Comparison of ENCODE assay signal across 22 cellular contexts in genomic region chr7:8827329-8827728, GRCh38.
A peak's percentile ranks its signal among the peaks of the same experiment; 100 is the strongest.
DNase-seq lines count a peak whose midpoint lies in the region; ATAC-seq, FAIRE-seq and TF ChIP-seq lines count a peak whose summit lies in the region.
"Had no signal": no experiment of that assay in that cellular context is flagged by ENCODE, and none has a peak within 500 bp of the region (broad histone marks: within the 10 kb centered on the region; RNA-seq: fewer than 3 reads in every experiment).

No MANE protein-coding gene starts in this region.

- in situ Hi-C loops in K562 (cut with MboI): loop anchor here (5.0 kb wide), 1 partner anchor 45 kb away; no protein-coding TSS in a partner anchor

- no peaks in the 10 kb centered on the region for H3K36me3 ChIP-seq in K562 (ENCODE audit: control insufficient read depth, insufficient read depth, low read length)
- H3K36me3 ChIP-seq in smooth muscle cell (ENCODE audit: low read depth): no peaks in the 10 kb centered on the region
- no peaks in the 10 kb centered on the region for H3K36me3 ChIP-seq in left ventricle myocardium inferior
- H3K36me3 ChIP-seq: BLaER1 treated with 17β-estradiol and CSF1 and Interleukin-3, amounts not matched to agents 10 nM and 100 nM had no signal

- TF ChIP-seq CTCF in K562 (IDR thresholded peaks at IDR 0.05 in 2 of 3, conservative IDR thresholded peaks at IDR 0.05 in 1 of 3; ENCODE audit: insufficient read depth in 2 of 3, low read depth in 1 of 3, low read length in 3 of 3) (no peak), smooth muscle cell (IDR thresholded peaks at IDR 0.05; ENCODE audit: borderline replicate concordance, insufficient read depth, poor library complexity, severe bottlenecking) (no peak), left ventricle myocardium inferior (IDR thresholded peaks at IDR 0.05; ENCODE audit: borderline replicate concordance) (no peak)

- FAIRE-seq in H54 (lab: Jason Lieb, UNC): peak; percentile 74
- FAIRE-seq in K562 (lab: Jason Lieb, UNC): peak; percentile 6
- FAIRE-seq: A549, D721Med, G401.6, GM12891, GM19239 had no signal

- H2AFZ ChIP-seq in K562 (ENCODE audit: low read depth, low read length) (peak overlapping the region; percentile 37), smooth muscle cell (ENCODE audit: low read depth) (peak overlapping the region; percentile 78)

- H3F3A ChIP-seq in smooth muscle cell (ENCODE audit: low read depth): peaks cover 4% of the 10 kb centered on the region

- H4K20me1 ChIP-seq in K562 (replicated peaks; ENCODE audit: control insufficient read depth, insufficient read depth, low read length): no peaks in the 10 kb centered on the region
- no peaks in the 10 kb centered on the region for H4K20me1 ChIP-seq in smooth muscle cell (ENCODE audit: low read depth)
- H4K20me1 ChIP-seq: BLaER1 treated with 17β-estradiol and CSF1 and Interleukin-3, amounts not matched to agents 10 nM and 100 nM had no signal

- CTCF ChIA-PET in K562 (lab: Yijun Ruan, JAX; ENCODE audit: low intra/inter-chr PET ratio): no interaction called here

- POLR2A ChIA-PET in K562 (lab: Yijun Ruan, JAX): interaction anchor here (1.0 to 1.8 kb wide), 3 partner anchors 41 to 44 kb away, joined by 5 to 8 read pairs (median 5); no protein-coding TSS in a partner anchor

- H3K4me3 ChIP-seq in K562 (no peak overlapping the region), smooth muscle cell (no peak overlapping the region), left ventricle myocardium inferior (no peak overlapping the region)
- H3K4me3 ChIP-seq: A549; BLaER1 treated with 17β-estradiol and CSF1 and Interleukin-3, amounts not matched to agents 10 nM and 100 nM had no signal

- H3K9ac ChIP-seq in K562 (ENCODE audit: insufficient read depth in 1 of 2, low read depth in 2 of 2, low read length in 2 of 2): peak overlapping the region in 1 of 2 experiments; percentile 4; a peak in 1 of 4 replicates
- no peak overlapping the region for H3K9ac ChIP-seq in smooth muscle cell (ENCODE audit: low read depth)
- H3K9ac ChIP-seq: BLaER1 treated with 17β-estradiol and CSF1 and Interleukin-3, amounts not matched to agents 10 nM and 100 nM had no signal

- H3K4me1 ChIP-seq in K562 (replicated peaks in 1 of 2; ENCODE audit: control insufficient read depth in 2 of 2, insufficient read depth in 2 of 2, low read length in 2 of 2): no peaks in the 10 kb centered on the region; a peak in 1 of 5 replicates
- H3K4me1 ChIP-seq in smooth muscle cell (ENCODE audit: low read depth): no peaks in the 10 kb centered on the region
- H3K4me1 ChIP-seq in left ventricle myocardium inferior: no peaks in the 10 kb centered on the region
- H3K4me1 ChIP-seq: A549; BLaER1 treated with 17β-estradiol and CSF1 and Interleukin-3, amounts not matched to agents 10 nM and 100 nM; Caco-2 had no signal

- no TSS peak for BruUV-seq in K562 (replicated peaks; lab: Mats Ljungman, UMichigan)

- no peaks in the 10 kb centered on the region for H3K79me2 ChIP-seq in K562 (ENCODE audit: control insufficient read depth, insufficient read depth, low read length)
- H3K79me2 ChIP-seq in smooth muscle cell (ENCODE audit: low read depth): no peaks in the 10 kb centered on the region

- no peaks in the 10 kb centered on the region for H3K27me3 ChIP-seq in K562 (ENCODE audit: control insufficient read depth in 2 of 2, insufficient read depth in 2 of 2, low read length in 2 of 2)
- H3K27me3 ChIP-seq in smooth muscle cell (ENCODE audit: low read depth): no peaks in the 10 kb centered on the region
- H3K27me3 ChIP-seq in left ventricle myocardium inferior (ENCODE audit: low read depth): no peaks in the 10 kb centered on the region
- H3K27me3 ChIP-seq: BLaER1 treated with 17β-estradiol and CSF1 and Interleukin-3, amounts not matched to agents 10 nM and 100 nM had no signal

- TF ChIP-seq POLR2A in H54 (IDR thresholded peaks at IDR 0.05; ENCODE audit: low read depth, low read length) (no peak), K562 (conservative IDR thresholded peaks at IDR 0.05) (no peak)

- peak overlapping the region; percentile 53; the same call in 2 of the 3 replicates for H3K27ac ChIP-seq in K562 (ENCODE audit: extremely low read depth, low read depth, low read length)
- H3K27ac ChIP-seq in smooth muscle cell (ENCODE audit: low read depth): no peak overlapping the region
- H3K27ac ChIP-seq in left ventricle myocardium inferior (replicated peaks): no peak overlapping the region
- H3K27ac ChIP-seq: 22Rv1; A549; BLaER1 treated with 17β-estradiol and CSF1 and Interleukin-3, amounts not matched to agents 10 nM and 100 nM; C4-2B had no signal

- DNase-seq in H54 (ENCODE audit: insufficient read length, low spot score) (no peak), OCI-M2 (lab: John Stamatoyannopoulos, UW; ENCODE audit: unreplicated experiment) (peak; percentile 19), K562 (ENCODE audit: extremely low read depth in 1 of 4, low spot score in 3 of 4) (peak in 2 of 4 experiments; percentile 5 to 35), smooth muscle cell (lab: John Stamatoyannopoulos, UW; ENCODE audit: unreplicated experiment) (no peak), activated gamma-delta T cell (lab: John Stamatoyannopoulos, UW) (no peak), NOMO-1 treated with DMSO at 0.1 percent for 48 hours (lab: John Stamatoyannopoulos, UW; ENCODE audit: unreplicated experiment) (no peak), left ventricle myocardium inferior (no peak)
- DNase-seq: AML-193; Caco-2; Calu3; CD4-positive, alpha-beta T cell; CD8-positive, alpha-beta T cell; DMS79 treated with DMSO at 0.1 percent for 48 hours; GF-D8 had no signal

- 0% methylated on average over 1 of the region's 1 CpG for WGBS in K562 (ENCODE audit: insufficient coverage, low coverage, missing lambda C conversion rate)
- 26% methylated on average over 1 of the region's 1 CpG for WGBS in smooth muscle cell (ENCODE audit: low lambda C conversion rate)

- no peaks in the 10 kb centered on the region for H3K9me1 ChIP-seq in K562 (ENCODE audit: control insufficient read depth, insufficient read depth, low read length)

- intact Hi-C loops in K562 (cut with micrococcal nuclease) (loop anchor here (1.0 kb wide), 1 partner anchor 41 kb away; no protein-coding TSS in a partner anchor), left ventricle myocardium inferior (cut with micrococcal nuclease) (no loop called here)

- peak; percentile 81 for ATAC-seq in K562
- ATAC-seq: A549; CD8-positive, alpha-beta T cell had no signal

- no peak for TF ChIP-seq RAD21 in K562 (CRISPR knock-in tag; conservative IDR thresholded peaks at IDR 0.05 in 1 of 2, IDR thresholded peaks at IDR 0.05 in 1 of 2)

- H3K9me3 ChIP-seq in K562 (replicated peaks; ENCODE audit: control insufficient read depth, insufficient read depth, low read depth, low read length) (no peaks in the 10 kb centered on the region), smooth muscle cell (replicated peaks; ENCODE audit: low read depth) (no peaks in the 10 kb centered on the region), left ventricle myocardium inferior (replicated peaks) (no peaks in the 10 kb centered on the region)
- H3K9me3 ChIP-seq: A549; BLaER1 treated with 17β-estradiol and CSF1 and Interleukin-3, amounts not matched to agents 10 nM and 100 nM; Caco-2 had no signal

- TF ChIP-seq EP300 in K562 (IDR thresholded peaks at IDR 0.05; ENCODE audit: low read length): no peak; the same call in 1 of the 2 replicates

- H3K4me2 ChIP-seq in K562 (ENCODE audit: insufficient read depth, low read length) (no peak overlapping the region), smooth muscle cell (no peak overlapping the region)
- H3K4me2 ChIP-seq: A549; BLaER1 treated with 17β-estradiol and CSF1 and Interleukin-3, amounts not matched to agents 10 nM and 100 nM had no signal

TF ChIP-seq in K562, 482 proteins besides CTCF, POLR2A, EP300 and RAD21 (continues in another document):
- peak; percentile 32 to 43; a peak in 1 of 4 replicates for TF ChIP-seq TRIM24 (IDR thresholded peaks at IDR 0.05)
- TF ChIP-seq TEAD4 (IDR thresholded peaks at IDR 0.05; ENCODE audit: low read length): peak; percentile 35; the same call in 1 of the 2 replicates
- no peak for TF ChIP-seq TEAD4 (CRISPR knock-in tag; IDR thresholded peaks at IDR 0.05; ENCODE audit: borderline replicate concordance)
- TF ChIP-seq ETV1 (tag; conservative IDR thresholded peaks at IDR 0.05; ENCODE audit: low read depth): peak; percentile 34; the same call in 1 of the 2 replicates
- TF ChIP-seq CBFA2T2 (conservative IDR thresholded peaks at IDR 0.05): peak; percentile 52; the same call in 1 of the 2 replicates
- no peak for TF ChIP-seq PURB (CRISPR knock-in tag; IDR thresholded peaks at IDR 0.05; ENCODE audit: low read depth)
- TF ChIP-seq HDAC3 (IDR thresholded peaks at IDR 0.05; ENCODE audit: borderline replicate concordance, partially characterized antibody): no peak
- TF ChIP-seq SMARCE1 (IDR thresholded peaks at IDR 0.05): 0 out of 2 replicates have a peak, but pooled peaks have one; percentile 21
- 0 out of 2 replicates have a peak, but pooled peaks have one; percentile 15 for TF ChIP-seq EHMT2 (IDR thresholded peaks at IDR 0.05)
- peak; percentile 32; the same call in 1 of the 2 replicates for TF ChIP-seq SOX6 (IDR thresholded peaks at IDR 0.05)
- TF ChIP-seq TSC22D4 (tag; IDR thresholded peaks at IDR 0.05): no peak
- no peak for TF ChIP-seq HOMEZ (CRISPR knock-in tag; IDR thresholded peaks at IDR 0.05)
